In the genomic region with DNA sequence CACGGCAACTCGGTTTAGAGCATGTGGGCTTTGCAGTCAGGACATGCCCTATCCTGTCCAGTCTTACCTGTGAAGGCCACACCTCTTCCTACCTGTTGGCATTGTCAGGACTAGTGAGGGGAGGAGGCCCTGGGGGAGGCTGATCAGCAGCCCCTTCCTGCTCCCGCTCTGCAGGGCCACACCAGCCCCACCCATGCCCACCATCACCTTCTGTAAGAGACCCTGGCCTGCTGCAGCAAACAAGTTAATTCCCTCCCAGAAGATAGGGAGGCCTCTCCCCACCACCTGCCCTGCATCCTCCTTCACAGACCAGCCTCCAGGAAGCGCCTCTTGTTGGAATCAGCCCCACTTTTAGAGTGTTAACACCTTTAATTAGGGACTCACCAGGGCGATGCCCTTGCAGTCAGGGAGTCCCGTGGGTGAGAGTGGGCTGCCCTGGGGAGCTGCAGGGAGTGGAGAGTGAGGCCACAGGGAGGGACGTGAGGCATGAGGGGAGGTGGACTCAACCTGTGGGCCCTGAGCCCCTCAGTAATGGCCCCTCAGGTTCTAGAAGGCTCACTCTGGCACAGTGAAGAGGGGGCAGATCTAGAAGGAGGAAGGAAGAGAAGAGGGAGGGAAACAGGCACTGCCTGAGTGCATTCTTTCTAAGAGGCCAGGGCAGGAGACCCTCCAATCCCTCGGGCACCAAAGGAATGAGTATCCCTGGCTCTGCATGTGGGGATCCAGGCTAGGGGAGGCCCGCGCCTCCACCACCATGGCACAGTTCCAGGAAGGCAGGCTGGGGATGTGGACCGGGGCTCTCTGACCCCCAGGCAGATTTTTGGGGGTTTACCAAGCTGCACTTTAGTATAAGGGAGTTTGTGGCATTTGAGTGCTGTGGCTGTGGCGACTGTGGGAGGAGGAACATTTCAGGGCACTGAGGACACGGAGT, we compare ENCODE assay signal across 23 cellular contexts. TPM values are rescaled to one million over a fixed set of nuclear protein-coding genes. Genes with fewer than 3 reads are reported as not detected.
A peak's percentile ranks its signal among the peaks of the same experiment; 100 is the strongest.
DNase-seq lines count a peak whose midpoint lies in the region; ATAC-seq and TF ChIP-seq lines count a peak whose summit lies in the region.
"Had no signal": no experiment of that assay in that cellular context is flagged by ENCODE, and none has a peak within 500 bp of the region (broad histone marks: within the 10 kb centered on the region; RNA-seq: fewer than 3 reads in every experiment).

No MANE protein-coding gene starts in this region.

- H3K27me3 ChIP-seq in BE2C: peaks cover 14% of the 10 kb centered on the region; the same call in 1 of the 2 replicates
- H3K27me3 ChIP-seq: colonic mucosa, upper lobe of left lung had no signal

- no peak for ATAC-seq in stimulated activated effector memory CD8-positive, alpha-beta T cell treated with anti-CD3 and anti-CD28 coated beads, Interleukin-12 subunit alpha, Interleukin-12 subunit beta, amount 100 ng/mL, for 72 hours
- ATAC-seq in HG02973 (IDR thresholded peaks at IDR 0.05; ENCODE audit: unreplicated experiment): no peak
- ATAC-seq: A549, HCT116, sciatic nerve had no signal

- DNase-seq in NCI-H748 (lab: John Stamatoyannopoulos, UW; ENCODE audit: unreplicated experiment) (peak; percentile 25), NCI-H748 treated with DMSO at 0.1 percent for 48 hours (lab: John Stamatoyannopoulos, UW) (no peak), NCI-H69 (lab: John Stamatoyannopoulos, UW) (peak; percentile 56), epithelial cell of esophagus (ENCODE audit: low read depth) (peak; percentile 69), BE2C (no peak), COLO829 (ENCODE audit: low spot score) (no peak)
- DNase-seq in stimulated activated effector memory CD8-positive, alpha-beta T cell treated with anti-CD3 and anti-CD28 coated beads, Interleukin-12 subunit alpha, Interleukin-12 subunit beta, amount 100 ng/mL, for 72 hours (ENCODE audit: low spot score in 2 of 2): no peak
- DNase-seq: activated CD4-positive, alpha-beta memory T cell treated with anti-CD3 and anti-CD28 coated beads for 36 hours; activated naive CD4-positive, alpha-beta T cell treated with anti-CD3 and anti-CD28 coated beads, Interleukin-2, amount 50 U/mL, for 16 hours; activated T-cell treated with anti-CD3 and anti-CD28 coated beads, Interleukin-2, amount 50 U/mL, for 24 hours; colonic mucosa; DMS53; hippocampal formation; naive B cell; NCI-H1092; NCI-H2171 treated with DMSO at 0.1 percent for 48 hours; T-helper 2 cell had no signal

- H3K9me3 Mint-ChIP-seq in stimulated activated effector memory CD8-positive, alpha-beta T cell treated with anti-CD3 and anti-CD28 coated beads, Interleukin-12 subunit alpha, Interleukin-12 subunit beta, amount 100 ng/mL, for 72 hours: no peaks in the 10 kb centered on the region
- H3K9me3 Mint-ChIP-seq: activated CD4-positive, alpha-beta memory T cell treated with anti-CD3 and anti-CD28 coated beads for 36 hours; activated T-cell treated with anti-CD3 and anti-CD28 coated beads, Interleukin-2, amount 50 U/mL, for 24 hours; naive B cell had no signal

- no peaks in the 10 kb centered on the region for H3K36me3 Mint-ChIP-seq in stimulated activated effector memory CD8-positive, alpha-beta T cell treated with anti-CD3 and anti-CD28 coated beads, Interleukin-12 subunit alpha, Interleukin-12 subunit beta, amount 100 ng/mL, for 72 hours
- H3K36me3 Mint-ChIP-seq: activated CD4-positive, alpha-beta memory T cell treated with anti-CD3 and anti-CD28 coated beads for 36 hours; naive B cell had no signal

- H3K27ac Mint-ChIP-seq in stimulated activated effector memory CD8-positive, alpha-beta T cell treated with anti-CD3 and anti-CD28 coated beads, Interleukin-12 subunit alpha, Interleukin-12 subunit beta, amount 100 ng/mL, for 72 hours: peak overlapping the region; percentile 56
- H3K27ac Mint-ChIP-seq: activated CD4-positive, alpha-beta memory T cell treated with anti-CD3 and anti-CD28 coated beads for 36 hours; activated T-cell treated with anti-CD3 and anti-CD28 coated beads, Interleukin-2, amount 50 U/mL, for 24 hours had no signal

- H3K4me3 Mint-ChIP-seq in stimulated activated effector memory CD8-positive, alpha-beta T cell treated with anti-CD3 and anti-CD28 coated beads, Interleukin-12 subunit alpha, Interleukin-12 subunit beta, amount 100 ng/mL, for 72 hours: no peak overlapping the region
- H3K4me3 Mint-ChIP-seq: activated CD4-positive, alpha-beta memory T cell treated with anti-CD3 and anti-CD28 coated beads for 36 hours; activated T-cell treated with anti-CD3 and anti-CD28 coated beads, Interleukin-2, amount 50 U/mL, for 24 hours had no signal

- no peaks in the 10 kb centered on the region for H3K4me1 ChIP-seq in BE2C
- H3K4me1 ChIP-seq: A549, colonic mucosa, parathyroid adenoma had no signal

- H3K4me3 ChIP-seq in epithelial cell of esophagus (ENCODE audit: low read length) (no peak overlapping the region), BE2C (ENCODE audit: low read depth, low read length) (no peak overlapping the region)
- H3K4me3 ChIP-seq: A549, colonic mucosa, upper lobe of left lung had no signal

- H3K9me3 ChIP-seq in BE2C: no peaks in the 10 kb centered on the region
- H3K9me3 ChIP-seq: A549, colonic mucosa, upper lobe of left lung had no signal

- no peak for TF ChIP-seq CTCF in epithelial cell of esophagus (IDR thresholded peaks at IDR 0.05; ENCODE audit: insufficient read depth, low read depth, low read length, missing control alignments)
- TF ChIP-seq CTCF in BE2C (IDR thresholded peaks at IDR 0.05; ENCODE audit: low read depth, low read length): no peak

- no peaks in the 10 kb centered on the region for H3K36me3 ChIP-seq in BE2C
- H3K36me3 ChIP-seq: colonic mucosa, upper lobe of left lung had no signal

- peaks cover 16% of the 10 kb centered on the region for H3K4me1 Mint-ChIP-seq in stimulated activated effector memory CD8-positive, alpha-beta T cell treated with anti-CD3 and anti-CD28 coated beads, Interleukin-12 subunit alpha, Interleukin-12 subunit beta, amount 100 ng/mL, for 72 hours

RNA-seq across cellular contexts. Expression of a gene that starts 8.2 kb away (rescaled TPM):
- polyA plus RNA-seq in BE2C (2012; ENCODE audit: insufficient read depth, insufficient read length, low read depth): not detected
- polyA plus RNA-seq: A549 had no signal

Comparison
In these comparisons a context has a peak if more than half of its experiments do, and no peak if none do; other contexts are left out.
1. DNase-seq: peak in NCI-H748 (single experiment), NCI-H69 (single experiment) and epithelial cell of esophagus (single experiment); none in NCI-H748 treated with DMSO at 0.1 percent for 48 hours (single experiment), stimulated activated effector memory CD8-positive, alpha-beta T cell treated with anti-CD3 and anti-CD28 coated beads, Interleukin-12 subunit alpha, Interleukin-12 subunit beta, amount 100 ng/mL, for 72 hours (0 of 2), BE2C (single experiment) and COLO829 (single experiment).